23 cellular contexts compared by ENCODE assay signal in genomic region chr15:57611119-57611518, GRCh38. TPM values are rescaled to one million over a fixed set of nuclear protein-coding genes. Genes with fewer than 3 reads are reported as not detected.
DNase-seq lines count a peak whose midpoint lies in the region; ATAC-seq, FAIRE-seq and TF ChIP-seq lines count a peak whose summit lies in the region.
"Had no signal": no experiment of that assay in that cellular context is flagged by ENCODE, and none has a peak within 500 bp of the region (broad histone marks: within the 10 kb centered on the region; RNA-seq: fewer than 3 reads in every experiment).

No MANE protein-coding gene starts in this region.

- H3K27me3 ChIP-seq in adrenal gland (no peaks in the 10 kb centered on the region), keratinocyte (ENCODE audit: control insufficient read depth, extremely low read depth, insufficient read depth, low read length) (no peaks in the 10 kb centered on the region), sigmoid colon (no peaks in the 10 kb centered on the region)
- H3K27me3 ChIP-seq: MG63 had no signal

- CTCF ChIA-PET in A549 (lab: Yijun Ruan, JAX) = interaction anchor here (0.7 to 14.8 kb wide), 23 partner anchors 9 to 455 kb away, joined by 3 to 286 read pairs (median 7); partner anchors contain the start of genes ALDH1A2 and MYZAP

- intact Hi-C loops in adrenal gland (cut with DNase I) = loop anchor here in 1 of 2 donors (5.0 kb wide), 1 partner anchor 49 kb away; no protein-coding TSS in a partner anchor
- intact Hi-C loops in sigmoid colon (cut with DNase I) = no loop called here

- H3K27ac Mint-ChIP-seq in T-helper 2 cell treated with Interferon-gamma antibody and Interleukin-4, amounts not matched to agents 5 μg/mL and 100 μg/mL, for 36 hours = no peak overlapping the region
- H3K27ac Mint-ChIP-seq: activated naive CD4-positive, alpha-beta T cell treated with anti-CD3 and anti-CD28 coated beads for 36 hours had no signal

- no peaks in the 10 kb centered on the region for H3K36me3 Mint-ChIP-seq in T-helper 2 cell treated with Interferon-gamma antibody and Interleukin-4, amounts not matched to agents 5 μg/mL and 100 μg/mL, for 36 hours (ENCODE audit: low read depth)

- H3K9ac ChIP-seq in keratinocyte (ENCODE audit: control insufficient read depth, extremely low read depth, insufficient read depth, low read length) = no peak overlapping the region
- H3K9ac ChIP-seq: SK-N-SH had no signal

- dilution Hi-C loops in keratinocyte (cut with MboI; ENCODE audit: extremely low pct_ligation_motif_present, low sequenced_read_pairs) = no loop called here

- no peak for TF ChIP-seq POLR2A in A549 (IDR thresholded peaks at IDR 0.05; ENCODE audit: low read length)
- no peak for TF ChIP-seq POLR2A in adrenal gland (IDR thresholded peaks at IDR 0.05)
- no peak for TF ChIP-seq POLR2A in sigmoid colon (IDR thresholded peaks at IDR 0.05)

- H3K27ac ChIP-seq in A549 = peak overlapping the region; percentile 71 to 78; a peak in 5 of 6 replicates
- H3K27ac ChIP-seq in adrenal gland = peak overlapping the region in 4 of 5 donors; percentile 49 to 90 (median 82)
- H3K27ac ChIP-seq in keratinocyte (ENCODE audit: control insufficient read depth, insufficient read depth, low read length) = peak overlapping the region; percentile 36
- H3K27ac ChIP-seq in sigmoid colon = peak overlapping the region; percentile 73 to 84 (median 80)
- H3K27ac ChIP-seq: HL-60 had no signal

- no peak overlapping the region for H2AFZ ChIP-seq in keratinocyte (ENCODE audit: control insufficient read depth, low read length)

- FAIRE-seq in A549 (lab: Jason Lieb, UNC) = no peak
- FAIRE-seq in keratinocyte (lab: Jason Lieb, UNC) = no peak
- FAIRE-seq: GM12891 had no signal

- no peak for DNase-seq in A549 (ENCODE audit: low read depth in 1 of 2, low spot score in 1 of 2)
- no peak for DNase-seq in adrenal gland
- DNase-seq in keratinocyte (ENCODE audit: low read depth, low spot score) = no peak
- DNase-seq in sigmoid colon = no peak
- no peak for DNase-seq in T-helper 2 cell treated with Interferon-gamma antibody and Interleukin-4, amounts not matched to agents 5 μg/mL and 100 μg/mL, for 36 hours (ENCODE audit: low spot score)
- DNase-seq: activated naive CD4-positive, alpha-beta T cell treated with anti-CD3 and anti-CD28 coated beads for 36 hours; activated T-cell treated with anti-CD3 and anti-CD28 coated beads, Interleukin-2, amount 50 U/mL, for 4 hours; anterior cingulate cortex; IMR-90; MG63; NCI-H1694; NCI-H2227 treated with DMSO at 0.1 percent for 48 hours; NCI-H82; SK-N-SH; stimulated activated naive CD8-positive, alpha-beta T cell treated with anti-CD3 and anti-CD28 coated beads, Interleukin-15, Interleukin-2, amounts not matched to agents 100 U/mL and 50 U/mL, for 24 hours; T1000 had no signal

- H3K4me2 ChIP-seq in A549 (no peak overlapping the region; the same call in 2 of the 3 replicates), keratinocyte (ENCODE audit: control insufficient read depth, extremely low read depth, insufficient read depth, low read depth, low read length) (no peak overlapping the region)
- H3K4me2 ChIP-seq: SK-N-SH had no signal

- no peaks in the 10 kb centered on the region for H3K36me3 ChIP-seq in adrenal gland (replicated peaks in 1 of 2)
- H3K36me3 ChIP-seq in keratinocyte (ENCODE audit: control insufficient read depth in 2 of 2, extremely low read depth in 1 of 2, insufficient read depth in 2 of 2, low read length in 2 of 2) = no peaks in the 10 kb centered on the region
- H3K36me3 ChIP-seq in sigmoid colon = no peaks in the 10 kb centered on the region
- H3K36me3 ChIP-seq: HAP-1, MG63 had no signal

- POLR2A ChIA-PET in A549 (lab: Yijun Ruan, JAX) = no interaction called here

- TF ChIP-seq RAD21 in A549 (conservative IDR thresholded peaks at IDR 0.05 in 1 of 2, IDR thresholded peaks at IDR 0.05 in 1 of 2) = no peak

- TF ChIP-seq CTCF in A549 (IDR thresholded peaks at IDR 0.05) (no peak), adrenal gland (IDR thresholded peaks at IDR 0.05) (no peak), keratinocyte (optimal IDR thresholded peaks at IDR 0.05 in 1 of 3, IDR thresholded peaks at IDR 0.05 in 1 of 3, conservative IDR thresholded peaks at IDR 0.05 in 1 of 3; ENCODE audit: extremely low read depth in 1 of 3, insufficient read depth in 2 of 3, low read length in 3 of 3) (no peak), sigmoid colon (IDR thresholded peaks at IDR 0.05) (no peak)

- no peaks in the 10 kb centered on the region for H3K4me1 Mint-ChIP-seq in T-helper 2 cell treated with Interferon-gamma antibody and Interleukin-4, amounts not matched to agents 5 μg/mL and 100 μg/mL, for 36 hours (ENCODE audit: low read depth)

- H3K79me2 ChIP-seq in keratinocyte (ENCODE audit: control insufficient read depth, insufficient read depth, low read length) = no peaks in the 10 kb centered on the region

- ATAC-seq in A549 (no peak), esophagus mucosa (no peak), HG03565 (IDR thresholded peaks at IDR 0.05; ENCODE audit: unreplicated experiment) (no peak), HG02571 (IDR thresholded peaks at IDR 0.05; ENCODE audit: unreplicated experiment) (no peak)
- ATAC-seq: activated CD4-positive, CD25-positive, alpha-beta regulatory T cell treated with anti-CD3 and anti-CD28 coated beads, Interleukin-2, amount 50 U/mL, for 24 hours; activated T-cell treated with anti-CD3 and anti-CD28 coated beads, Interleukin-2, amount 50 U/mL, for 4 hours; stimulated activated naive CD8-positive, alpha-beta T cell treated with anti-CD3 and anti-CD28 coated beads, Interleukin-15, Interleukin-2, amounts not matched to agents 100 U/mL and 50 U/mL, for 24 hours had no signal

- no peaks in the 10 kb centered on the region for H3K9me3 ChIP-seq in A549
- no peaks in the 10 kb centered on the region for H3K9me3 ChIP-seq in adrenal gland (replicated peaks in 1 of 3)
- H3K9me3 ChIP-seq in keratinocyte (ENCODE audit: control insufficient read depth, low read depth, low read length) = no peaks in the 10 kb centered on the region
- no peaks in the 10 kb centered on the region for H3K9me3 ChIP-seq in sigmoid colon
- H3K9me3 ChIP-seq: HAP-1, MG63, SK-N-SH had no signal

- peaks cover 7% of the 10 kb centered on the region for H3K27me3 Mint-ChIP-seq in T-helper 2 cell treated with Interferon-gamma antibody and Interleukin-4, amounts not matched to agents 5 μg/mL and 100 μg/mL, for 36 hours (ENCODE audit: low read depth)

- H3K4me3 ChIP-seq in A549 (no peak overlapping the region), adrenal gland (no peak overlapping the region), keratinocyte (ENCODE audit: control insufficient read depth in 2 of 3, extremely low read depth in 1 of 3, insufficient read depth in 2 of 3, low read depth in 1 of 3, low read length in 3 of 3) (no peak overlapping the region), sigmoid colon (no peak overlapping the region)
- H3K4me3 ChIP-seq: HAP-1, MG63 had no signal

- H3K9me1 ChIP-seq in keratinocyte (ENCODE audit: control insufficient read depth, extremely low read depth, insufficient read depth, low read length) = no peaks in the 10 kb centered on the region

- peaks cover 66% of the 10 kb centered on the region for H3K4me1 ChIP-seq in A549
- peaks cover 30 to 60% of the 10 kb centered on the region in 2 donors for H3K4me1 ChIP-seq in adrenal gland (replicated peaks in 1 of 2)
- peaks cover 25% of the 10 kb centered on the region for H3K4me1 ChIP-seq in keratinocyte (ENCODE audit: control insufficient read depth, extremely low read depth, insufficient read depth, low read length)
- peaks cover 0 to 47% (median 42%) of the 10 kb centered on the region in 4 donors for H3K4me1 ChIP-seq in sigmoid colon

- WGBS in A549 (ENCODE audit: missing lambda C conversion rate) = 93% methylated on average over 7 of the region's 7 CpGs
- 89 to 92% (median 90%) methylated on average over 7 of the region's 7 CpGs for WGBS in adrenal gland, 4 donors
- 21 to 78% methylated on average over 7 of the region's 7 CpGs for WGBS in sigmoid colon, 2 donors

- TF ChIP-seq EP300 in A549 (IDR thresholded peaks at IDR 0.05) (no peak), sigmoid colon (IDR thresholded peaks at IDR 0.05) (no peak)

- no peaks in the 10 kb centered on the region for H3K9me3 Mint-ChIP-seq in T-helper 2 cell treated with Interferon-gamma antibody and Interleukin-4, amounts not matched to agents 5 μg/mL and 100 μg/mL, for 36 hours
- H3K9me3 Mint-ChIP-seq: activated naive CD4-positive, alpha-beta T cell treated with anti-CD3 and anti-CD28 coated beads for 36 hours; activated T-cell treated with anti-CD3 and anti-CD28 coated beads, Interleukin-2, amount 50 U/mL, for 4 hours had no signal

- no peaks in the 10 kb centered on the region for H4K20me1 ChIP-seq in keratinocyte (ENCODE audit: control insufficient read depth, extremely low read depth, insufficient read depth, low read length)

- H3K4me3 Mint-ChIP-seq in T-helper 2 cell treated with Interferon-gamma antibody and Interleukin-4, amounts not matched to agents 5 μg/mL and 100 μg/mL, for 36 hours = no peak overlapping the region
- H3K4me3 Mint-ChIP-seq: activated naive CD4-positive, alpha-beta T cell treated with anti-CD3 and anti-CD28 coated beads for 36 hours; activated T-cell treated with anti-CD3 and anti-CD28 coated beads, Interleukin-2, amount 50 U/mL, for 4 hours had no signal

TF ChIP-seq in A549, 52 proteins besides CTCF, POLR2A, EP300 and RAD21 (continues in another document):
- TF ChIP-seq POLR2AphosphoS2 (conservative IDR thresholded peaks at IDR 0.05; ENCODE audit: low read length) = no peak
- TF ChIP-seq CHD4 (IDR thresholded peaks at IDR 0.05; ENCODE audit: borderline replicate concordance) = no peak
- TF ChIP-seq RARB (CRISPR knock-in tag; IDR thresholded peaks at IDR 0.05) = no peak

RNA-seq across cellular contexts. Expression of gene MYZAP, which starts 19.4 kb away (rescaled TPM):
- 1.1 and 1.2 TPM in 2 replicates for polyA plus RNA-seq in A549 (2011; rRNA removed)
- 0.19 and 0.24 TPM in 2 replicates for polyA plus RNA-seq in A549 (2012; cell fraction: cytosol; rRNA removed)
- polyA plus RNA-seq in A549 (2012; cell fraction: nucleus; rRNA removed) = 0.06 TPM in 1 of 2 replicates, not detected in the other
- 1.8 to 2.6 TPM (median 2.4 TPM) in 3 replicates for polyA plus RNA-seq in A549 (2017; fragmentation: RNase III; extraction: RNeasy Plus Mini Kit Qiagen cat#74134 plus additional on column Dnase treatment)
- 0.37 TPM in 1 of 2 replicates, not detected in the other for polyA minus RNA-seq in A549 (2011; rRNA and poly(A)+ RNA removed)
- total RNA-seq in adrenal gland = 100 to 1,000 TPM in 2 of 8 donors, 10 to 100 TPM in 6; 46.2 to 176 (median 76.5) TPM
- polyA plus RNA-seq in adrenal gland = 100 to 1,000 TPM in 1 of 3 donors, 10 to 100 TPM in 2; 21.4 to 125 (median 24.8) TPM
- polyA plus RNA-seq in keratinocyte = 1.1 to 1.8 TPM (median 1.3 TPM) in 3 replicates
- polyA plus RNA-seq in keratinocyte (2011; ENCODE audit: low read depth) = 3.9 TPM
- polyA plus RNA-seq in keratinocyte (2011; cell fraction: cytosol; rRNA removed) = 0.86 and 1.5 TPM in 2 replicates
- polyA plus RNA-seq in keratinocyte (2011; cell fraction: nucleus; rRNA removed) = 0.96 and 1.4 TPM in 2 replicates
- polyA plus RNA-seq in keratinocyte (2012; ENCODE audit: low replicate concordance) = 0.92 and 4.7 TPM in 2 replicates
- polyA minus RNA-seq in keratinocyte = 0.16 to 0.33 TPM (median 0.30 TPM) in 3 replicates
- polyA minus RNA-seq in keratinocyte (2011; cell fraction: cytosol; rRNA and poly(A)+ RNA removed) = not detected
- polyA minus RNA-seq in keratinocyte (2011; cell fraction: nucleus; rRNA and poly(A)+ RNA removed) = 0.63 TPM in 1 of 2 replicates, not detected in the other
- 10 to 100 TPM; 31.4 to 55.6 (median 47.1) TPM for total RNA-seq in sigmoid colon
- 10 to 100 TPM in 2 of 3 donors, 1 to 10 TPM in 1; 7.2 to 48.3 (median 31.8) TPM for polyA plus RNA-seq in sigmoid colon
- total RNA-seq in esophagus mucosa = 19.8 TPM
- total RNA-seq: IMR-90 had no signal
- polyA plus RNA-seq: IMR-90 had no signal
